ENCODE assay signal across 25 cellular contexts in the genomic region with DNA sequence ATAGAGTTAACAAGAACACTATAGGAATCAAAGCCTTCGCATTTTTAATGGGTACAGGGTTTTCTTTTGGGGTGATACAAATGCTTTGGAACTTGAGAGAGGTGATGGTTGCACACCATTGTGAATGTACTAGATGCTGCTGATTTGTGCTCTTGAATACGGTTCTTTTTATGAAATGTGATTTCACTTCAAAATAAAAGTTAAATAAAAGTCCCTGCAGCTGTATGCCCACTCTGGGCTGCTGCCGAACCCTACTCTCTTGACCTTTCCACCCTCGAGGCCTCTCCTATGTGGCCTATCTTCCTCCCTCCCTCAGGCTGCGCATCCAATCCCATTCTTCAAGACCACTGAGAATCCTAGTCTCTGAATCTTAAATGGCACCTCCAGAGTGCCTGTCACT.
"Had no signal": no experiment of that assay in that cellular context is flagged by ENCODE, and none has a peak within 500 bp of the region (broad histone marks: within the 10 kb centered on the region; RNA-seq: fewer than 3 reads in every experiment).

No MANE protein-coding gene starts in this region.

- H3K27me3 ChIP-seq: cardiac muscle cell, Peyer's patch, SJSA1 had no signal

- H3K9ac ChIP-seq: SK-N-SH had no signal

- H3K36me3 Mint-ChIP-seq: activated naive CD4-positive, alpha-beta T cell treated with anti-CD3 and anti-CD28 coated beads, Interleukin-2, amount 50 U/mL, for 72 hours had no signal

- H3K4me3 Mint-ChIP-seq: activated CD4-positive, alpha-beta T cell treated with anti-CD3 and anti-CD28 coated beads for 36 hours; activated CD4-positive, alpha-beta T cell treated with anti-CD3 and anti-CD28 coated beads, Interleukin-2, amount 10 ng/mL, durations not matched to agents 7 days and 5 days; activated CD8-positive, alpha-beta T cell treated with anti-CD3 and anti-CD28 coated beads, Interleukin-2, amount 10 ng/mL, durations not matched to agents 7 days and 5 days; activated naive CD4-positive, alpha-beta T cell treated with anti-CD3 and anti-CD28 coated beads for 36 hours; activated naive CD8-positive, alpha-beta T cell treated with anti-CD3 and anti-CD28 coated beads, Interleukin-2, amount 50 U/mL, for 24 hours; activated T-cell treated with anti-CD3 and anti-CD28 coated beads, Interleukin-2, amount 50 U/mL, for 24 hours; activated T-helper 1 cell treated with anti-CD3 and anti-CD28 coated beads, Interleukin-12 subunit alpha, Interleukin-12 subunit beta, Interleukin-2, Interleukin-4 antibody, amounts not matched to agents 30 ng/mL and 10 ng/mL and 1 ng/mL, durations not matched to agents 14 hours and 24 hours and 36 hours; T-helper 1 cell treated with Interleukin-12 subunit alpha and Interleukin-12 subunit beta and Interleukin-4 antibody, amounts not matched to agents 30 μg/mL and 1 μg/mL, for 36 hours; T-helper 2 cell treated with Interferon-gamma antibody and Interleukin-4, amounts not matched to agents 5 μg/mL and 100 μg/mL, for 36 hours had no signal

- H3K9me3 Mint-ChIP-seq: activated CD4-positive, alpha-beta T cell treated with anti-CD3 and anti-CD28 coated beads, Interleukin-2, amount 10 ng/mL, durations not matched to agents 7 days and 5 days; activated naive CD4-positive, alpha-beta T cell treated with anti-CD3 and anti-CD28 coated beads for 36 hours; activated naive CD8-positive, alpha-beta T cell treated with anti-CD3 and anti-CD28 coated beads, Interleukin-2, amount 50 U/mL, for 24 hours; activated T-cell treated with anti-CD3 and anti-CD28 coated beads, Interleukin-2, amount 50 U/mL, for 24 hours; activated T-helper 1 cell treated with anti-CD3 and anti-CD28 coated beads, Interleukin-12 subunit alpha, Interleukin-12 subunit beta, Interleukin-2, Interleukin-4 antibody, amounts not matched to agents 30 ng/mL and 10 ng/mL and 1 ng/mL, durations not matched to agents 14 hours and 24 hours and 36 hours; T-helper 1 cell treated with Interleukin-12 subunit alpha and Interleukin-12 subunit beta and Interleukin-4 antibody, amounts not matched to agents 30 μg/mL and 1 μg/mL, for 36 hours; T-helper 2 cell treated with Interferon-gamma antibody and Interleukin-4, amounts not matched to agents 5 μg/mL and 100 μg/mL, for 36 hours had no signal

- ATAC-seq: activated CD4-positive, alpha-beta T cell treated with anti-CD3 and anti-CD28 coated beads for 36 hours; activated CD8-positive, alpha-beta T cell treated with anti-CD3 and anti-CD28 coated beads, Interleukin-2, amount 10 ng/mL, durations not matched to agents 7 days and 5 days; activated naive CD4-positive, alpha-beta T cell treated with anti-CD3 and anti-CD28 coated beads, Interleukin-2, amount 50 U/mL, for 72 hours; activated naive CD8-positive, alpha-beta T cell treated with anti-CD3 and anti-CD28 coated beads, Interleukin-2, amount 50 U/mL, for 24 hours had no signal

- H3K36me3 ChIP-seq: cardiac muscle cell, Peyer's patch, SJSA1 had no signal

- H3K4me3 ChIP-seq: cardiac muscle cell, Peyer's patch, SJSA1 had no signal

- DNase-seq: activated CD4-positive, alpha-beta T cell treated with anti-CD3 and anti-CD28 coated beads for 36 hours; activated CD4-positive, alpha-beta T cell treated with anti-CD3 and anti-CD28 coated beads, Interleukin-2, amount 10 ng/mL, durations not matched to agents 7 days and 5 days; activated CD4-positive, alpha-beta T cell treated with anti-CD3 and anti-CD28 coated beads, Interleukin-2, amount 50 U/mL, for 48 hours; activated CD8-positive, alpha-beta T cell treated with anti-CD3 and anti-CD28 coated beads, Interleukin-2, amount 10 ng/mL, durations not matched to agents 7 days and 5 days; activated gamma-delta T cell treated with Interleukin-2 at 50 U/mL for 16 hours; activated naive CD4-positive, alpha-beta T cell treated with anti-CD3 and anti-CD28 coated beads for 36 hours; activated naive CD8-positive, alpha-beta T cell treated with anti-CD3 and anti-CD28 coated beads, Interleukin-2, amount 50 U/mL, for 24 hours; activated T-cell treated with anti-CD3 and anti-CD28 coated beads, Interleukin-2, amount 50 U/mL, for 24 hours; aorta; NCI-H1417 treated with DMSO at 0.1 percent for 48 hours; NCI-H1694; NCI-H1930; NCI-H2081 treated with DMSO at 0.1 percent for 48 hours; NCI-H226; NCI-H524 treated with DMSO at 0.1 percent for 48 hours; Peyer's patch; RPMI8226; SHP77 treated with DMSO at 0.1 percent for 48 hours had no signal

- H3K4me1 ChIP-seq: Peyer's patch, SJSA1 had no signal

- H3K4me1 Mint-ChIP-seq: activated CD4-positive, alpha-beta T cell treated with anti-CD3 and anti-CD28 coated beads for 36 hours; activated CD4-positive, alpha-beta T cell treated with anti-CD3 and anti-CD28 coated beads, Interleukin-2, amount 10 ng/mL, durations not matched to agents 7 days and 5 days had no signal

- H3K27ac ChIP-seq: cardiac muscle cell, Peyer's patch, SJSA1 had no signal

- H3K4me2 ChIP-seq: SK-N-SH had no signal

- H3K9me3 ChIP-seq: Peyer's patch, SK-N-SH had no signal

- H3K27ac Mint-ChIP-seq: activated CD4-positive, alpha-beta T cell treated with anti-CD3 and anti-CD28 coated beads for 36 hours; activated CD8-positive, alpha-beta T cell treated with anti-CD3 and anti-CD28 coated beads, Interleukin-2, amount 10 ng/mL, durations not matched to agents 7 days and 5 days; activated naive CD4-positive, alpha-beta T cell treated with anti-CD3 and anti-CD28 coated beads, Interleukin-2, amount 50 U/mL, for 72 hours; activated naive CD8-positive, alpha-beta T cell treated with anti-CD3 and anti-CD28 coated beads, Interleukin-2, amount 50 U/mL, for 24 hours; activated T-cell treated with anti-CD3 and anti-CD28 coated beads, Interleukin-2, amount 50 U/mL, for 24 hours; activated T-helper 1 cell treated with anti-CD3 and anti-CD28 coated beads, Interleukin-12 subunit alpha, Interleukin-12 subunit beta, Interleukin-2, Interleukin-4 antibody, amounts not matched to agents 30 ng/mL and 10 ng/mL and 1 ng/mL, durations not matched to agents 14 hours and 24 hours and 36 hours; T-helper 1 cell treated with Interleukin-12 subunit alpha and Interleukin-12 subunit beta and Interleukin-4 antibody, amounts not matched to agents 30 μg/mL and 1 μg/mL, for 36 hours; T-helper 2 cell treated with Interferon-gamma antibody and Interleukin-4, amounts not matched to agents 5 μg/mL and 100 μg/mL, for 36 hours had no signal
